ENCODE assay signal across 8 cellular contexts in genomic region chrX:11137543-11138139, GRCh38. TPM values are rescaled to one million over a fixed set of nuclear protein-coding genes. Genes with fewer than 3 reads are reported as not detected.
A peak's percentile ranks its signal among the peaks of the same experiment; 100 is the strongest.
DNase-seq lines count a peak whose midpoint lies in the region; ATAC-seq and TF ChIP-seq lines count a peak whose summit lies in the region.

No MANE protein-coding gene starts in this region.

- no peaks in the 10 kb centered on the region for H3K36me3 Mint-ChIP-seq in nephron (ENCODE audit: low read depth)
- H3K36me3 Mint-ChIP-seq in activated CD8-positive, alpha-beta memory T cell treated with anti-CD3 and anti-CD28 coated beads, Interleukin-2, amount 10 ng/mL, durations not matched to agents 7 days and 5 days, result no peaks in the 10 kb centered on the region

- ATAC-seq in activated CD8-positive, alpha-beta memory T cell treated with anti-CD3 and anti-CD28 coated beads, Interleukin-2, amount 10 ng/mL, durations not matched to agents 7 days and 5 days, result no peak

- H3K79me2 ChIP-seq in Loucy (ENCODE audit: insufficient read depth, low read length), result no peaks in the 10 kb centered on the region

- no peak overlapping the region for H3K9ac ChIP-seq in Loucy (ENCODE audit: low read depth, low read length, poor library complexity, severe bottlenecking)

- no peak overlapping the region for H3K4me2 ChIP-seq in Loucy (ENCODE audit: low read depth, low read length, poor library complexity, severe bottlenecking)

- H3K4me3 Mint-ChIP-seq in nephron, result no peak overlapping the region
- H3K4me3 Mint-ChIP-seq in activated CD8-positive, alpha-beta memory T cell treated with anti-CD3 and anti-CD28 coated beads, Interleukin-2, amount 10 ng/mL, durations not matched to agents 7 days and 5 days, result no peak overlapping the region

- no peak overlapping the region for H2AFZ ChIP-seq in Loucy (ENCODE audit: low read length)

- DNase-seq in NCI-H1694 (lab: John Stamatoyannopoulos, UW) (peak; percentile 14), NCI-H1694 treated with DMSO at 0.1 percent for 48 hours (lab: John Stamatoyannopoulos, UW) (no peak), choroid plexus epithelial cell (ENCODE audit: low read depth) (peak; percentile 60), UCSD-AML1 (lab: John Stamatoyannopoulos, UW; ENCODE audit: unreplicated experiment) (no peak), NCI-H128 (lab: John Stamatoyannopoulos, UW; ENCODE audit: unreplicated experiment) (no peak)
- DNase-seq in activated CD8-positive, alpha-beta memory T cell treated with anti-CD3 and anti-CD28 coated beads, Interleukin-2, amount 10 ng/mL, durations not matched to agents 7 days and 5 days, result no peak

- CTCF ChIA-PET in activated CD8-positive, alpha-beta memory T cell treated with anti-CD3 and anti-CD28 coated beads, Interleukin-2, amount 10 ng/mL, durations not matched to agents 7 days and 5 days (lab: Charles Lee), result interaction anchor here (2.9 kb wide), 1 partner anchor 948 kb away, joined by 11 read pairs; no protein-coding TSS in a partner anchor

- H3K9me2 ChIP-seq in Loucy (replicated peaks; ENCODE audit: low read depth, low read length), result no peaks in the 10 kb centered on the region

- no peaks in the 10 kb centered on the region for H3K4me1 ChIP-seq in Loucy (ENCODE audit: insufficient read depth, low read length, poor library complexity, severe bottlenecking)

- TF ChIP-seq CTCF in Loucy (conservative IDR thresholded peaks at IDR 0.05; ENCODE audit: low read length) (peak; percentile 60), choroid plexus epithelial cell (conservative IDR thresholded peaks at IDR 0.05; ENCODE audit: low read depth, low read length) (peak; percentile 55), nephron (IDR thresholded peaks at IDR 0.05; ENCODE audit: unreplicated experiment in 3 of 3) (peak; percentile 61 to 73 (median 71))

- no peaks in the 10 kb centered on the region for H3K9me3 Mint-ChIP-seq in nephron
- no peaks in the 10 kb centered on the region for H3K9me3 Mint-ChIP-seq in activated CD8-positive, alpha-beta memory T cell treated with anti-CD3 and anti-CD28 coated beads, Interleukin-2, amount 10 ng/mL, durations not matched to agents 7 days and 5 days (ENCODE audit: low read depth)

- H4K20me1 ChIP-seq in Loucy (ENCODE audit: insufficient read depth, low read length, poor library complexity, severe bottlenecking), result no peaks in the 10 kb centered on the region

- no peak overlapping the region for H3K27ac Mint-ChIP-seq in nephron
- no peak overlapping the region for H3K27ac Mint-ChIP-seq in activated CD8-positive, alpha-beta memory T cell treated with anti-CD3 and anti-CD28 coated beads, Interleukin-2, amount 10 ng/mL, durations not matched to agents 7 days and 5 days

- H3K36me3 ChIP-seq in Loucy (ENCODE audit: insufficient read depth, low read length), result no peaks in the 10 kb centered on the region

- H3F3A ChIP-seq in Loucy (ENCODE audit: low read depth), result no peaks in the 10 kb centered on the region

- peaks cover 29% of the 10 kb centered on the region for H3K4me1 Mint-ChIP-seq in nephron
- no peaks in the 10 kb centered on the region for H3K4me1 Mint-ChIP-seq in activated CD8-positive, alpha-beta memory T cell treated with anti-CD3 and anti-CD28 coated beads, Interleukin-2, amount 10 ng/mL, durations not matched to agents 7 days and 5 days

- no peaks in the 10 kb centered on the region for H3K27me3 Mint-ChIP-seq in nephron (ENCODE audit: low read depth)
- H3K27me3 Mint-ChIP-seq in activated CD8-positive, alpha-beta memory T cell treated with anti-CD3 and anti-CD28 coated beads, Interleukin-2, amount 10 ng/mL, durations not matched to agents 7 days and 5 days, result no peaks in the 10 kb centered on the region

- no peaks in the 10 kb centered on the region for H3K27me3 ChIP-seq in Loucy (ENCODE audit: insufficient read depth, low read length, poor library complexity, severe bottlenecking)

- no peaks in the 10 kb centered on the region for H3K9me3 ChIP-seq in Loucy (ENCODE audit: insufficient read depth, low read depth, low read length)

- H3K4me3 ChIP-seq in Loucy (ENCODE audit: low read length, poor library complexity, severe bottlenecking), result no peak overlapping the region
- no peak overlapping the region for H3K4me3 ChIP-seq in choroid plexus epithelial cell (ENCODE audit: low read depth, low read length)

RNA-seq across cellular contexts. Expression of gene HCCS, which starts 26.5 kb away (rescaled TPM):
- 10 to 100 TPM; 18.9 to 25.9 TPM for total RNA-seq in activated CD8-positive, alpha-beta memory T cell treated with anti-CD3 and anti-CD28 coated beads, Interleukin-2, amount 10 ng/mL, durations not matched to agents 7 days and 5 days

Comparison
In these comparisons a context has a peak if more than half of its experiments do, and no peak if none do; other contexts are left out.
1. DNase-seq: peak in NCI-H1694 (single experiment) and choroid plexus epithelial cell (single experiment); none in NCI-H1694 treated with DMSO at 0.1 percent for 48 hours (single experiment), UCSD-AML1 (single experiment), NCI-H128 (single experiment) and activated CD8-positive, alpha-beta memory T cell treated with anti-CD3 and anti-CD28 coated beads, Interleukin-2, amount 10 ng/mL, durations not matched to agents 7 days and 5 days (single experiment).
2. Peak in every context shown above with its lines, with median percentiles within 50 percentile points of each other: CTCF ChIP-seq.